Comparison of ENCODE assay signal across 1 cellular context in the genomic region with DNA sequence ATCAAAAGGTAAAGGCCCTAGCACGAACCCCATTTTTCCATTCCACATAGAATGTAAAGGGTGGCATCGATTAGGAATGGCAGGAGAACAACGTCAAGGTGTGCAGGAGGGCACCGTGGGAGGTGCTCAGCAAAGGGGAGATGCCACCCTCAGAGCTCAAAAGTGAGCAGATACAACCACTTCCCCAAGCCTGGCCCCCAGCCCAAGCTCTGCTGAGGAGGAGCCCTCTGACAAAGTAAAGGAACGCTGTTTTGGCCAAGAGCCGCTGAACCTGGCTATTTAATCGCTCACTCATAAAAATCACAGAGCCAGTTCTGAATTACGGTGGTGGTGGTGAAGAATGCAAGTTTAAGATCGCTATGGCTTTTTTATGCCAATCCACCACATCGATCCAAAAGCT.
TF ChIP-seq lines count a peak whose summit lies in the region.

No MANE protein-coding gene starts in this region.

TF ChIP-seq in GM23338, 12 proteins besides CTCF, POLR2A, EP300 and RAD21 (continued from another document):
- TF ChIP-seq, protein P1, sequence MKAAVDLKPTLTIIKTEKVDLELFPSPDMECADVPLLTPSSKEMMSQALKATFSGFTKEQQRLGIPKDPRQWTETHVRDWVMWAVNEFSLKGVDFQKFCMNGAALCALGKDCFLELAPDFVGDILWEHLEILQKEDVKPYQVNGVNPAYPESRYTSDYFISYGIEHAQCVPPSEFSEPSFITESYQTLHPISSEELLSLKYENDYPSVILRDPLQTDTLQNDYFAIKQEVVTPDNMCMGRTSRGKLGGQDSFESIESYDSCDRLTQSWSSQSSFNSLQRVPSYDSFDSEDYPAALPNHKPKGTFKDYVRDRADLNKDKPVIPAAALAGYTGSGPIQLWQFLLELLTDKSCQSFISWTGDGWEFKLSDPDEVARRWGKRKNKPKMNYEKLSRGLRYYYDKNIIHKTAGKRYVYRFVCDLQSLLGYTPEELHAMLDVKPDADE (IDR thresholded peaks at IDR 0.05) = no peak
- TF ChIP-seq JUNB (IDR thresholded peaks at IDR 0.05; ENCODE audit: unreplicated experiment) (no peak), CREB1 (CRISPR knock-in tag; IDR thresholded peaks at IDR 0.05; ENCODE audit: low read depth) (no peak)
TF ChIP-seq in GM23338: peak in this region for 0.
